Comparison of ENCODE assay signal across 1 cellular context in genomic region chr1:156511656-156512055, GRCh38.
TF ChIP-seq lines count a peak whose summit lies in the region.

No MANE protein-coding gene starts in this region.

TF ChIP-seq in IMR-90, 13 proteins besides CTCF, POLR2A, EP300 and RAD21 (continued from another document):
- TF ChIP-seq USF2 (IDR thresholded peaks at IDR 0.05; ENCODE audit: low read depth, low read length) = no peak
TF ChIP-seq in IMR-90: peak in this region for 2.
